Comparison of ENCODE assay signal across 19 cellular contexts in genomic region chr4:109600431-109600830, GRCh38. TPM values are rescaled to one million over a fixed set of nuclear protein-coding genes. Genes with fewer than 3 reads are reported as not detected.
DNase-seq lines count a peak whose midpoint lies in the region; ATAC-seq and TF ChIP-seq lines count a peak whose summit lies in the region.
"Had no signal": no experiment of that assay in that cellular context is flagged by ENCODE, and none has a peak within 500 bp of the region (broad histone marks: within the 10 kb centered on the region; RNA-seq: fewer than 3 reads in every experiment).

No MANE protein-coding gene starts in this region.

- H3K4me1 Mint-ChIP-seq in stimulated activated naive CD8-positive, alpha-beta T cell treated with anti-CD3 and anti-CD28 coated beads, Interleukin-15, Interleukin-2, amounts not matched to agents 100 ng/mL and 50 ng/mL, for 24 hours (ENCODE audit: low read depth) = peaks cover 48% of the 10 kb centered on the region
- peaks cover 18% of the 10 kb centered on the region for H3K4me1 Mint-ChIP-seq in T-helper 17 cell

- no peak for TF ChIP-seq CTCF in GM13976 (IDR thresholded peaks at IDR 0.05; ENCODE audit: borderline replicate concordance, control extremely low read depth, extremely low read depth, insufficient read depth, missing control alignments)

- H3K27ac ChIP-seq in substantia nigra (ENCODE audit: low read depth, low read length, poor library complexity, severe bottlenecking) = no peak overlapping the region

- no peak for ATAC-seq in stimulated activated naive CD8-positive, alpha-beta T cell treated with anti-CD3 and anti-CD28 coated beads, Interleukin-15, Interleukin-2, amounts not matched to agents 100 U/mL and 50 U/mL, for 24 hours
- ATAC-seq in T-helper 17 cell = no peak
- ATAC-seq: HCT116 had no signal

- no peaks in the 10 kb centered on the region for H3K27me3 Mint-ChIP-seq in stimulated activated naive CD8-positive, alpha-beta T cell treated with anti-CD3 and anti-CD28 coated beads, Interleukin-15, Interleukin-2, amounts not matched to agents 100 ng/mL and 50 ng/mL, for 24 hours
- no peaks in the 10 kb centered on the region for H3K27me3 Mint-ChIP-seq in T-helper 17 cell
- H3K27me3 Mint-ChIP-seq: CD4-positive, CD25-positive, alpha-beta regulatory T cell had no signal

- peaks cover 35% of the 10 kb centered on the region for H3K36me3 Mint-ChIP-seq in stimulated activated naive CD8-positive, alpha-beta T cell treated with anti-CD3 and anti-CD28 coated beads, Interleukin-15, Interleukin-2, amounts not matched to agents 100 ng/mL and 50 ng/mL, for 24 hours (ENCODE audit: low read depth)
- peaks cover 3% of the 10 kb centered on the region for H3K36me3 Mint-ChIP-seq in T-helper 17 cell (ENCODE audit: low read depth)

- in situ Hi-C loops in GM13976 (cut with MboI; ENCODE audit: low sequenced_read_pairs, unreplicated experiment) = no loop called here

- H3K27ac Mint-ChIP-seq in stimulated activated naive CD8-positive, alpha-beta T cell treated with anti-CD3 and anti-CD28 coated beads, Interleukin-15, Interleukin-2, amounts not matched to agents 100 ng/mL and 50 ng/mL, for 24 hours = peak overlapping the region; percentile 68
- H3K27ac Mint-ChIP-seq in T-helper 17 cell = peak overlapping the region; percentile 19
- H3K27ac Mint-ChIP-seq: HFFc6 had no signal

- peaks cover 8% of the 10 kb centered on the region for H3K9me3 Mint-ChIP-seq in stimulated activated naive CD8-positive, alpha-beta T cell treated with anti-CD3 and anti-CD28 coated beads, Interleukin-15, Interleukin-2, amounts not matched to agents 100 ng/mL and 50 ng/mL, for 24 hours

- DNase-seq in stimulated activated naive CD8-positive, alpha-beta T cell treated with anti-CD3 and anti-CD28 coated beads, Interleukin-15, Interleukin-2, amounts not matched to agents 100 U/mL and 50 U/mL, for 24 hours = no peak
- DNase-seq in T-helper 17 cell = no peak
- DNase-seq in myocyte (ENCODE audit: low read depth) = peak; percentile 57
- DNase-seq in effector CD4-positive, alpha-beta T cell = no peak
- no peak for DNase-seq in GM13976 (ENCODE audit: low spot score)
- no peak for DNase-seq in substantia nigra (lab: John Stamatoyannopoulos, UW)
- DNase-seq: ACHN; BE2C; C1 segment of cervical spinal cord; CD4-positive, CD25-positive, alpha-beta regulatory T cell; DMS153; DMS79; GDM1; GOT3; H7; HFFc6; IMR-90 had no signal

- H3K4me3 Mint-ChIP-seq in stimulated activated naive CD8-positive, alpha-beta T cell treated with anti-CD3 and anti-CD28 coated beads, Interleukin-15, Interleukin-2, amounts not matched to agents 100 ng/mL and 50 ng/mL, for 24 hours = no peak overlapping the region
- no peak overlapping the region for H3K4me3 Mint-ChIP-seq in T-helper 17 cell
- H3K4me3 Mint-ChIP-seq: HFFc6 had no signal

- H3K9me3 ChIP-seq in T-helper 17 cell (ENCODE audit: control insufficient read depth, low read length, poor library complexity, severe bottlenecking) = no peaks in the 10 kb centered on the region
- H3K9me3 ChIP-seq: BE2C had no signal

RNA-seq across cellular contexts. Expression of gene MCUB, which starts 40.4 kb away (rescaled TPM):
- 10 to 100 TPM; 81.0 to 90.0 TPM for total RNA-seq in T-helper 17 cell
- total RNA-seq in myocyte = 47.3 and 77.1 TPM in 2 replicates
- polyA plus RNA-seq in myocyte (2012) = 23.3 TPM
